In genomic region chrX:24175276-24175675, GRCh38 we compare ENCODE assay signal across 21 cellular contexts. TPM values are rescaled to one million over a fixed set of nuclear protein-coding genes. Genes with fewer than 3 reads are reported as not detected.
A peak's percentile ranks its signal among the peaks of the same experiment; 100 is the strongest.
DNase-seq lines count a peak whose midpoint lies in the region; ATAC-seq and TF ChIP-seq lines count a peak whose summit lies in the region.
"Had no signal": no experiment of that assay in that cellular context is flagged by ENCODE, and none has a peak within 500 bp of the region (broad histone marks: within the 10 kb centered on the region; RNA-seq: fewer than 3 reads in every experiment).

No MANE protein-coding gene starts in this region.

- DNase-seq in activated CD8-positive, alpha-beta T cell treated with anti-CD3 and anti-CD28 coated beads for 36 hours, result no peak
- DNase-seq in activated CD8-positive, alpha-beta T cell treated with anti-CD3 and anti-CD28 coated beads, Interleukin-2, amount 10 ng/mL, durations not matched to agents 7 days and 5 days, result no peak
- DNase-seq in GM12865 (ENCODE audit: low read depth) (peak; percentile 59), EL (no peak), islet precursor cell (no peak), HuH-7.5 (ENCODE audit: low spot score) (no peak)
- DNase-seq in activated naive CD8-positive, alpha-beta T cell treated with anti-CD3 and anti-CD28 coated beads, Interleukin-2, amount 50 U/mL, for 24 hours, result no peak
- DNase-seq: C1 segment of cervical spinal cord, GM23248, IMR-90, Karpas-422, MM.1S, NCI-H1092 treated with DMSO at 0.1 percent for 48 hours, NCI-H2081 treated with DMSO at 0.1 percent for 48 hours, NCI-H510A treated with DMSO at 0.1 percent for 48 hours, NCI-H82, PC-9 had no signal

- intact Hi-C loops in activated CD8-positive, alpha-beta T cell treated with anti-CD3 and anti-CD28 coated beads for 36 hours (cut with micrococcal nuclease), result no loop called here

- H3K27me3 Mint-ChIP-seq in activated CD8-positive, alpha-beta T cell treated with anti-CD3 and anti-CD28 coated beads for 36 hours, result no peaks in the 10 kb centered on the region
- no peaks in the 10 kb centered on the region for H3K27me3 Mint-ChIP-seq in activated CD8-positive, alpha-beta T cell treated with anti-CD3 and anti-CD28 coated beads, Interleukin-2, amount 10 ng/mL, durations not matched to agents 7 days and 5 days (ENCODE audit: low read depth)
- no peaks in the 10 kb centered on the region for H3K27me3 Mint-ChIP-seq in activated naive CD8-positive, alpha-beta T cell treated with anti-CD3 and anti-CD28 coated beads, Interleukin-2, amount 50 U/mL, for 24 hours

- CTCF ChIA-PET in activated CD8-positive, alpha-beta T cell treated with anti-CD3 and anti-CD28 coated beads for 36 hours (lab: Charles Lee), result no interaction called here
- CTCF ChIA-PET in activated CD8-positive, alpha-beta T cell treated with anti-CD3 and anti-CD28 coated beads, Interleukin-2, amount 10 ng/mL, durations not matched to agents 7 days and 5 days (lab: Charles Lee), result no interaction called here

- no peak overlapping the region for H3K4me3 ChIP-seq in GM12865 (ENCODE audit: low read depth, low read length)
- H3K4me3 ChIP-seq: A549, GM23248, PC-9, SJSA1 had no signal

- H3K9me3 Mint-ChIP-seq in activated CD8-positive, alpha-beta T cell treated with anti-CD3 and anti-CD28 coated beads for 36 hours, result no peaks in the 10 kb centered on the region
- H3K9me3 Mint-ChIP-seq in activated CD8-positive, alpha-beta T cell treated with anti-CD3 and anti-CD28 coated beads, Interleukin-2, amount 10 ng/mL, durations not matched to agents 7 days and 5 days (ENCODE audit: insufficient read depth), result no peaks in the 10 kb centered on the region
- no peaks in the 10 kb centered on the region for H3K9me3 Mint-ChIP-seq in activated naive CD8-positive, alpha-beta T cell treated with anti-CD3 and anti-CD28 coated beads, Interleukin-2, amount 50 U/mL, for 24 hours

- peaks cover 30% of the 10 kb centered on the region for H3K36me3 Mint-ChIP-seq in activated CD8-positive, alpha-beta T cell treated with anti-CD3 and anti-CD28 coated beads for 36 hours (ENCODE audit: low read depth)
- H3K36me3 Mint-ChIP-seq in activated CD8-positive, alpha-beta T cell treated with anti-CD3 and anti-CD28 coated beads, Interleukin-2, amount 10 ng/mL, durations not matched to agents 7 days and 5 days (ENCODE audit: low read depth), result peaks cover 38% of the 10 kb centered on the region
- peaks cover 32% of the 10 kb centered on the region for H3K36me3 Mint-ChIP-seq in activated naive CD8-positive, alpha-beta T cell treated with anti-CD3 and anti-CD28 coated beads, Interleukin-2, amount 50 U/mL, for 24 hours (ENCODE audit: low read depth)

- TF ChIP-seq CTCF in activated CD8-positive, alpha-beta T cell treated with anti-CD3 and anti-CD28 coated beads for 36 hours (IDR thresholded peaks at IDR 0.05), result no peak
- TF ChIP-seq CTCF in GM12865 (IDR thresholded peaks at IDR 0.05; ENCODE audit: insufficient read depth, low read depth, low read length, missing control alignments), result no peak

- H3K4me3 Mint-ChIP-seq in activated CD8-positive, alpha-beta T cell treated with anti-CD3 and anti-CD28 coated beads for 36 hours, result no peak overlapping the region
- no peak overlapping the region for H3K4me3 Mint-ChIP-seq in activated CD8-positive, alpha-beta T cell treated with anti-CD3 and anti-CD28 coated beads, Interleukin-2, amount 10 ng/mL, durations not matched to agents 7 days and 5 days
- H3K4me3 Mint-ChIP-seq in activated naive CD8-positive, alpha-beta T cell treated with anti-CD3 and anti-CD28 coated beads, Interleukin-2, amount 50 U/mL, for 24 hours, result no peak overlapping the region

- ATAC-seq in activated CD8-positive, alpha-beta T cell treated with anti-CD3 and anti-CD28 coated beads for 36 hours, result no peak
- ATAC-seq in activated CD8-positive, alpha-beta T cell treated with anti-CD3 and anti-CD28 coated beads, Interleukin-2, amount 10 ng/mL, durations not matched to agents 7 days and 5 days, result no peak
- peak; percentile 87 for ATAC-seq in GM21717 (IDR thresholded peaks at IDR 0.05; ENCODE audit: unreplicated experiment)
- ATAC-seq in activated naive CD8-positive, alpha-beta T cell treated with anti-CD3 and anti-CD28 coated beads, Interleukin-2, amount 50 U/mL, for 24 hours, result peak; percentile 46
- ATAC-seq: A549, HCT116 had no signal

- H3K4me1 Mint-ChIP-seq in activated CD8-positive, alpha-beta T cell treated with anti-CD3 and anti-CD28 coated beads for 36 hours (ENCODE audit: low read depth), result peaks cover 19% of the 10 kb centered on the region
- peaks cover 4% of the 10 kb centered on the region for H3K4me1 Mint-ChIP-seq in activated CD8-positive, alpha-beta T cell treated with anti-CD3 and anti-CD28 coated beads, Interleukin-2, amount 10 ng/mL, durations not matched to agents 7 days and 5 days (ENCODE audit: low read depth)
- peaks cover 18% of the 10 kb centered on the region for H3K4me1 Mint-ChIP-seq in activated naive CD8-positive, alpha-beta T cell treated with anti-CD3 and anti-CD28 coated beads, Interleukin-2, amount 50 U/mL, for 24 hours

- POLR2A ChIA-PET in activated CD8-positive, alpha-beta T cell treated with anti-CD3 and anti-CD28 coated beads for 36 hours (lab: Charles Lee), result interaction anchor here (1.4 kb wide), 1 partner anchor 24 kb away, joined by 4 read pairs; no protein-coding TSS in a partner anchor
- POLR2A ChIA-PET in activated CD8-positive, alpha-beta T cell treated with anti-CD3 and anti-CD28 coated beads, Interleukin-2, amount 10 ng/mL, durations not matched to agents 7 days and 5 days (lab: Charles Lee), result no interaction called here

- peak overlapping the region; percentile 10 for H3K27ac Mint-ChIP-seq in activated CD8-positive, alpha-beta T cell treated with anti-CD3 and anti-CD28 coated beads for 36 hours
- no peak overlapping the region for H3K27ac Mint-ChIP-seq in activated CD8-positive, alpha-beta T cell treated with anti-CD3 and anti-CD28 coated beads, Interleukin-2, amount 10 ng/mL, durations not matched to agents 7 days and 5 days
- no peak overlapping the region for H3K27ac Mint-ChIP-seq in activated naive CD8-positive, alpha-beta T cell treated with anti-CD3 and anti-CD28 coated beads, Interleukin-2, amount 50 U/mL, for 24 hours

RNA-seq across cellular contexts. Expression of gene ZFX, which starts 25.7 kb away (rescaled TPM):
- 10 to 100 TPM; 38.8 to 40.4 TPM for total RNA-seq in activated CD8-positive, alpha-beta T cell treated with anti-CD3 and anti-CD28 coated beads for 36 hours
- 10 to 100 TPM; 44.4 to 44.5 TPM for total RNA-seq in activated CD8-positive, alpha-beta T cell treated with anti-CD3 and anti-CD28 coated beads, Interleukin-2, amount 10 ng/mL, durations not matched to agents 7 days and 5 days

Comparison
In these comparisons a context has a peak if more than half of its experiments do, and no peak if none do; other contexts are left out.
1. ATAC-seq: peak in GM21717 (single experiment) and activated naive CD8-positive, alpha-beta T cell treated with anti-CD3 and anti-CD28 coated beads, Interleukin-2, amount 50 U/mL, for 24 hours (single experiment); none in activated CD8-positive, alpha-beta T cell treated with anti-CD3 and anti-CD28 coated beads for 36 hours (single experiment) and activated CD8-positive, alpha-beta T cell treated with anti-CD3 and anti-CD28 coated beads, Interleukin-2, amount 10 ng/mL, durations not matched to agents 7 days and 5 days (single experiment).